1 cellular context compared by ENCODE assay signal in genomic region chr2:158497486-158497885, GRCh38.
TF ChIP-seq lines count a peak whose summit lies in the region.

No MANE protein-coding gene starts in this region.

TF ChIP-seq in HepG2, 621 proteins besides CTCF, POLR2A, EP300 and RAD21 (continued from another document):
- no peak for TF ChIP-seq ZBTB26 (CRISPR knock-in tag; IDR thresholded peaks at IDR 0.05; ENCODE audit: borderline replicate concordance)
- no peak for TF ChIP-seq NFRKB (IDR thresholded peaks at IDR 0.05)
- no peak for TF ChIP-seq NCOA2 (CRISPR knock-in tag; IDR thresholded peaks at IDR 0.05)
- no peak for TF ChIP-seq RCOR2 (CRISPR knock-in tag; IDR thresholded peaks at IDR 0.05)
- TF ChIP-seq FOSL2 (CRISPR knock-in tag; IDR thresholded peaks at IDR 0.05), result 0 out of 2 replicates have a peak, but pooled peaks have one; percentile 10
- no peak for TF ChIP-seq THAP11 (CRISPR knock-in tag; IDR thresholded peaks at IDR 0.05)
- TF ChIP-seq MTA1 (CRISPR knock-in tag; IDR thresholded peaks at IDR 0.05; ENCODE audit: borderline replicate concordance), result no peak
- no peak for TF ChIP-seq NCOA5 (CRISPR knock-in tag; IDR thresholded peaks at IDR 0.05)
- peak; percentile 42; the same call in 1 of the 2 replicates for TF ChIP-seq CEBPG (CRISPR knock-in tag; IDR thresholded peaks at IDR 0.05)
- TF ChIP-seq ZNF430 (CRISPR knock-in tag; IDR thresholded peaks at IDR 0.05), result no peak
- no peak for TF ChIP-seq TAF1 (CRISPR knock-in tag; IDR thresholded peaks at IDR 0.05)
- 0 out of 2 replicates have a peak, but pooled peaks have one; percentile 23 for TF ChIP-seq GATAD2A (CRISPR knock-in tag; IDR thresholded peaks at IDR 0.05)
TF ChIP-seq in HepG2: peak in this region for 4.
